9 cellular contexts compared by ENCODE assay signal in the genomic region with DNA sequence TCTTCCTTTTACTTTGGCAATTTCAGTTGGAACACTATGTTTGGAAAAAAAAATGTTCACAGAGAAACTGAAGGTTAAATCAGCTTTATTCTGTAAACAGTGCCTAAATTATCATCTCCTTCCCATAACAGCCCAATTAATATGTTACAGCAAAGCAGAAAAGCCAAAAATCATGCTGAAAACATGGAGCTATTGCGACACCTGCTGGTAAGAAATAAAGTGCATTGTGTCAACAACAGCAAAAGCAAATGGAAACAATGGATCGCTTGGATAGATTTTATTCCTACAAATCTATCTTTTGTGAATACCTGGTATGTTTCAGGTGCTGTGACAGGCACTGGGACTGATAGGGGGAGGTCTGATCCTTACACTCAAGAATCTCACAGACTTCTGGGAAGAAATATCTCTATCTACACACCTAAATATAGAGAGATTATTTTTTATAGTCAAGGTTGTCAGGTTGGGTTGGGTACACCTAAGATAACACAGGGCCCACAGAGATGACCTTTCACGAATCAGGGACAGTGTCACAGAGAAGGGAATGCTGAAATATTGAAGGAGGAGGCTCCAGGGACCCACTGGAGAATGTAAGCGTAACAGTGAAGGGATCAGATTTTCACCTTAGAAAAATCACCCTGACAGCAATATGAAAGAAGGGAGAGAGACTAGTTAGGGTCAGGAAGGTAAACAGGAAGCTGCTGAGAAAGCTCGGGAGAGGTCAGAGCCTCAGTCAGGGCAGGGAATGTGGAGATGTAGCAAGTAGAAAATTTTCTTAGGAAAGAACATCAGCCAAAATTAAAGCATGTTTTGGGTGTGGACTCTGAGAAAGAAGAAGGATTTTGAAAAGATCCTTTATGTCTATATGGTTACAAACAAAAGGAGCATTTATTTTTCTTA. TPM values are rescaled to one million over a fixed set of nuclear protein-coding genes. Genes with fewer than 3 reads are reported as not detected.
DNase-seq lines count a peak whose midpoint lies in the region; ATAC-seq, FAIRE-seq and TF ChIP-seq lines count a peak whose summit lies in the region.
"Had no signal": no experiment of that assay in that cellular context is flagged by ENCODE, and none has a peak within 500 bp of the region (broad histone marks: within the 10 kb centered on the region; RNA-seq: fewer than 3 reads in every experiment).

No MANE protein-coding gene starts in this region.

- peak; percentile 66 to 79 (median 74) for TF ChIP-seq CTCF in esophagus squamous epithelium (IDR thresholded peaks at IDR 0.05)
- peak; percentile 27 for TF ChIP-seq CTCF in neutrophil (IDR thresholded peaks at IDR 0.05)

- peak; percentile 37 for DNase-seq in AG20443 (ENCODE audit: low spot score)
- DNase-seq in GM12892 (ENCODE audit: insufficient read length) = no peak
- DNase-seq in NCI-H2171 (lab: John Stamatoyannopoulos, UW) = peak; percentile 66
- DNase-seq in activated CD4-positive, alpha-beta T cell treated with anti-CD3 and anti-CD28 coated beads for 48 hours = peak; percentile 46
- no peak for DNase-seq in esophagus squamous epithelium (lab: John Stamatoyannopoulos, UW)
- no peak for DNase-seq in mesenteric fat pad (ENCODE audit: low spot score)

- intact Hi-C loops in esophagus squamous epithelium (cut with DNase I) = no loop called here

- no peak for TF ChIP-seq POLR2A in GM12892 (IDR thresholded peaks at IDR 0.05; ENCODE audit: low read depth, low read length)
- no peak for TF ChIP-seq POLR2A in esophagus squamous epithelium (IDR thresholded peaks at IDR 0.05)

- H3K4me3 ChIP-seq in esophagus squamous epithelium (no peak overlapping the region), neutrophil (ENCODE audit: low read depth in 1 of 2, low read length in 1 of 2) (no peak overlapping the region)
- H3K4me3 ChIP-seq: SJSA1 had no signal

- no peaks in the 10 kb centered on the region for H3K27me3 ChIP-seq in esophagus squamous epithelium
- no peaks in the 10 kb centered on the region for H3K27me3 ChIP-seq in neutrophil
- H3K27me3 ChIP-seq: SJSA1 had no signal

- no peak overlapping the region for H3K27ac ChIP-seq in esophagus squamous epithelium
- H3K27ac ChIP-seq in neutrophil = no peak overlapping the region
- H3K27ac ChIP-seq: SJSA1 had no signal

- H3K36me3 ChIP-seq in esophagus squamous epithelium = no peaks in the 10 kb centered on the region
- no peaks in the 10 kb centered on the region for H3K36me3 ChIP-seq in neutrophil
- H3K36me3 ChIP-seq: SJSA1 had no signal

- H3K9me3 ChIP-seq in esophagus squamous epithelium = no peaks in the 10 kb centered on the region
- H3K9me3 ChIP-seq in neutrophil = no peaks in the 10 kb centered on the region
- H3K9me3 ChIP-seq: SJSA1 had no signal

- peak; percentile 42 for FAIRE-seq in GM12892 (lab: Jason Lieb, UNC)

- 2 to 4% methylated on average over 5 of the region's 5 CpGs for WGBS in esophagus squamous epithelium, 2 donors

- H3K4me1 ChIP-seq in esophagus squamous epithelium (no peaks in the 10 kb centered on the region), neutrophil (ENCODE audit: control insufficient read depth in 1 of 2, insufficient read depth in 1 of 2, low read depth in 1 of 2, low read length in 1 of 2) (no peaks in the 10 kb centered on the region)

- peak; percentile 69 for ATAC-seq in HG02938 (IDR thresholded peaks at IDR 0.05; ENCODE audit: unreplicated experiment)

RNA-seq across cellular contexts. Expression of a gene that starts 16.5 kb away (rescaled TPM):
- polyA plus RNA-seq in GM12892 (2012; ENCODE audit: missing spikeins) = 0.30 TPM
- total RNA-seq in esophagus squamous epithelium (not detected), mesenteric fat pad (not detected)
- total RNA-seq: SJSA1 had no signal

RNA-seq across cellular contexts. Expression of a gene that starts 42.8 kb away (rescaled TPM):
- polyA plus RNA-seq in GM12892 (2012; ENCODE audit: missing spikeins) = 126 TPM
- total RNA-seq in esophagus squamous epithelium (10 to 100 TPM; 22.3 to 32.6 (median 27.7) TPM), mesenteric fat pad (14.8 TPM)

RNA-seq across cellular contexts. Expression of a gene that starts 42.9 kb away (rescaled TPM):
- 45.0 TPM for polyA plus RNA-seq in GM12892 (2012; ENCODE audit: missing spikeins)
- total RNA-seq in esophagus squamous epithelium = 10 to 100 TPM in 3 of 4 donors, 1 to 10 TPM in 1; 6.7 to 19.6 (median 12.3) TPM
- 17.9 TPM for total RNA-seq in mesenteric fat pad

Comparison
In these comparisons a context has a peak if more than half of its experiments do, and no peak if none do; other contexts are left out.
1. DNase-seq: peak in AG20443 (single experiment), NCI-H2171 (single experiment) and activated CD4-positive, alpha-beta T cell treated with anti-CD3 and anti-CD28 coated beads for 48 hours (single experiment); none in GM12892 (single experiment), esophagus squamous epithelium (single experiment) and mesenteric fat pad (single experiment).